ENCODE assay signal across 8 cellular contexts in the genomic region with DNA sequence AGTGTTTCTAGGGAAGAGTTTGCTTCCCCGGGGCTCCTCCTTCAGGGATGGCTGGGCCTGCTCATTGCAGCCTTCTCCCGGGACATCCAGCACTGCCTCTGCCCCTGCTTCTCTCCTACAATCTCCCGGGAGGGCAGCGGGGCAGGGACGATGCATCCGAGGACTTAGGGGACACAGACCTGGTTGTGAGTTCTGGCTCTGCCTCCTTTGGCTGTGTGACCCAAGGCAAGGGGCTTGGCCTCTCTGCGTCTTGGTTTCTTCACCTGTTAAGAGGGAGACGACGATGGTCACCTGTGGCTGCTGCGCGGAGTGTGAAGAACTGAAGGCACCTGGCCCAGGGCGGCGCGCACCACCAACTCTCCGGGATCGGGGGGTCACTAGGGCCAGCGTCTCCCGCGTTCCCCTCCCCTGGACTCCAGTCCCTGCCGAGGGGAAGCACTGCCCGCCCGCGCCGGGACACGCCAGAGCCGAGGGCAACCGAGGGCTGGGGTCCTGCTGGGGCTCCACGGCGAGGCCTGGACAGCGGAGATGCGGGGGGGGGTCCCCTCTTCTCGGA. TPM values are rescaled to one million over a fixed set of nuclear protein-coding genes. Genes with fewer than 3 reads are reported as not detected.
DNase-seq lines count a peak whose midpoint lies in the region; ATAC-seq, FAIRE-seq and TF ChIP-seq lines count a peak whose summit lies in the region.

No MANE protein-coding gene starts in this region.

- ATAC-seq in HG02763 (IDR thresholded peaks at IDR 0.05; ENCODE audit: unreplicated experiment): no peak

- no peak for TF ChIP-seq CTCF in MM.1S (IDR thresholded peaks at IDR 0.05; ENCODE audit: low read length)
- TF ChIP-seq CTCF in esophagus squamous epithelium (IDR thresholded peaks at IDR 0.05): no peak
- no peak for TF ChIP-seq CTCF in osteoblast (IDR thresholded peaks at IDR 0.05; ENCODE audit: extremely low read depth, low read depth, low read length)

- no peaks in the 10 kb centered on the region for H3F3A ChIP-seq in MM.1S (ENCODE audit: insufficient read depth, low read length)

- H3K79me2 ChIP-seq in MM.1S (ENCODE audit: low read length) (no peaks in the 10 kb centered on the region), osteoblast (ENCODE audit: insufficient read depth, low read length) (no peaks in the 10 kb centered on the region)

- no peaks in the 10 kb centered on the region for H3K27me3 ChIP-seq in MM.1S (replicated peaks; ENCODE audit: insufficient read depth, low read length)
- peaks cover 0 to 22% (median 0%) of the 10 kb centered on the region in 4 donors for H3K27me3 ChIP-seq in esophagus squamous epithelium
- peaks cover 10% of the 10 kb centered on the region for H3K27me3 ChIP-seq in osteoblast (ENCODE audit: insufficient read depth, low read length)

- no peaks in the 10 kb centered on the region for H4K20me1 ChIP-seq in MM.1S (ENCODE audit: insufficient read depth, low read length)
- no peaks in the 10 kb centered on the region for H4K20me1 ChIP-seq in osteoblast (ENCODE audit: insufficient read depth, low read length)

- no peaks in the 10 kb centered on the region for H3K9me3 ChIP-seq in MM.1S (replicated peaks; ENCODE audit: insufficient read depth, low read length)
- H3K9me3 ChIP-seq in esophagus squamous epithelium: no peaks in the 10 kb centered on the region
- H3K9me3 ChIP-seq in osteoblast (ENCODE audit: low read depth, low read length): no peaks in the 10 kb centered on the region

- H2AFZ ChIP-seq in MM.1S (ENCODE audit: low read length): no peak overlapping the region
- H2AFZ ChIP-seq in osteoblast (ENCODE audit: low read length): peak overlapping the region; percentile 70

- intact Hi-C loops in esophagus squamous epithelium (cut with DNase I): no loop called here

- 20% methylated on average over 1 of the region's 32 CpGs; no CpG with 5 or more reads in 1 of the 2 donors for WGBS in esophagus squamous epithelium, 2 donors

- peak overlapping the region; percentile 39; the same call in 1 of the 2 replicates for H3K4me2 ChIP-seq in MM.1S (ENCODE audit: low read depth, low read length)
- peak overlapping the region; percentile 87 for H3K4me2 ChIP-seq in osteoblast (ENCODE audit: insufficient read depth, low read length)

- no peak for TF ChIP-seq POLR2A in GM12891 (IDR thresholded peaks at IDR 0.05; ENCODE audit: low read depth, low read length)
- peak in 1 of 4 donors; percentile 23 for TF ChIP-seq POLR2A in esophagus squamous epithelium (IDR thresholded peaks at IDR 0.05)

- no peak for DNase-seq in GM12891 (ENCODE audit: insufficient read length, low spot score)
- no peak for DNase-seq in MM.1S
- no peak for DNase-seq in esophagus squamous epithelium (lab: John Stamatoyannopoulos, UW)
- DNase-seq in osteoblast (ENCODE audit: insufficient read length, low spot score, missing footprints): peak; percentile 57
- DNase-seq in OCI-M1 (lab: John Stamatoyannopoulos, UW): no peak
- DNase-seq in NCI-H2029 treated with DMSO at 0.1 percent for 48 hours (lab: John Stamatoyannopoulos, UW): no peak
- no peak for DNase-seq in GM19238 (ENCODE audit: insufficient read length, low spot score)

- H3K4me3 ChIP-seq in MM.1S (ENCODE audit: low read length) (peak overlapping the region; percentile 28; the same call in 1 of the 2 replicates), esophagus squamous epithelium (peak overlapping the region; percentile 39 to 85 (median 68)), osteoblast (ENCODE audit: insufficient read depth, low read length) (peak overlapping the region; percentile 66)

- H3K27ac ChIP-seq in MM.1S (ENCODE audit: low read length) (no peak overlapping the region), esophagus squamous epithelium (peak overlapping the region; percentile 42 to 88 (median 84)), osteoblast (ENCODE audit: low read depth, low read length) (no peak overlapping the region)

- H3K36me3 ChIP-seq in MM.1S (replicated peaks; ENCODE audit: insufficient read depth, low read length): no peaks in the 10 kb centered on the region
- H3K36me3 ChIP-seq in esophagus squamous epithelium: no peaks in the 10 kb centered on the region
- no peaks in the 10 kb centered on the region for H3K36me3 ChIP-seq in osteoblast (ENCODE audit: insufficient read depth, low read length)

- H3K9me2 ChIP-seq in MM.1S (replicated peaks; ENCODE audit: insufficient read depth, low read length): no peaks in the 10 kb centered on the region

- no peak overlapping the region for H3K9ac ChIP-seq in MM.1S (ENCODE audit: low read length)

- peak; percentile 31 for FAIRE-seq in GM12891 (lab: Jason Lieb, UNC)

- no peaks in the 10 kb centered on the region for H3K4me1 ChIP-seq in MM.1S (ENCODE audit: low read length)
- peaks cover 8 to 34% (median 16%) of the 10 kb centered on the region in 3 donors for H3K4me1 ChIP-seq in esophagus squamous epithelium
- H3K4me1 ChIP-seq in osteoblast (ENCODE audit: insufficient read depth, low read length): peaks cover 7% of the 10 kb centered on the region

TF ChIP-seq in GM12891, 5 proteins besides CTCF, POLR2A, EP300 and RAD21:
- TF ChIP-seq SPI1 (IDR thresholded peaks at IDR 0.05; ENCODE audit: low read depth, low read length) (no peak), POU2F2 (IDR thresholded peaks at IDR 0.05; ENCODE audit: low read depth, low read length) (no peak), POLR2AphosphoS5 (IDR thresholded peaks at IDR 0.05; ENCODE audit: low read depth, low read length) (no peak), PAX5 (IDR thresholded peaks at IDR 0.05; ENCODE audit: insufficient read depth, low read length, severe bottlenecking) (no peak), TAF1 (IDR thresholded peaks at IDR 0.05; ENCODE audit: low read depth, low read length) (no peak)

RNA-seq across cellular contexts. Expression of gene HVCN1, which starts 0.4 kb away (rescaled TPM):
- 83.4 TPM for polyA plus RNA-seq in GM12891 (2012; ENCODE audit: low read depth, missing spikeins)
- total RNA-seq in esophagus squamous epithelium (1 to 10 TPM; 1.0 to 5.7 (median 1.7) TPM), osteoblast (2.1 and 2.9 TPM in 2 replicates)

RNA-seq across cellular contexts. Expression of gene PPP1CC, which starts 54.2 kb away (rescaled TPM):
- 134 TPM for polyA plus RNA-seq in GM12891 (2012; ENCODE audit: low read depth, missing spikeins)
- total RNA-seq in esophagus squamous epithelium: 100 to 1,000 TPM in 3 of 4 donors, 10 to 100 TPM in 1; 55.3 to 127 (median 114) TPM
- total RNA-seq in osteoblast: 107 and 114 TPM in 2 replicates

Comparison
In these comparisons a context has a peak if more than half of its experiments do, and no peak if none do; other contexts are left out.
1. H3K27ac ChIP-seq: peak in esophagus squamous epithelium (4 of 4); none in MM.1S (single experiment) and osteoblast (single experiment).
2. Peak in every context shown above with its lines, with median percentiles within 50 percentile points of each other: H3K4me3 ChIP-seq.